22 cellular contexts compared by ENCODE assay signal in genomic region chr7:158003441-158004122, GRCh38.
"Had no signal": no experiment of that assay in that cellular context is flagged by ENCODE, and none has a peak within 500 bp of the region (broad histone marks: within the 10 kb centered on the region; RNA-seq: fewer than 3 reads in every experiment).

No MANE protein-coding gene starts in this region.

- H3K36me3 ChIP-seq: heart left ventricle, pancreas, prostate gland, suprapubic skin, tibial nerve, upper lobe of left lung had no signal

- H3K9me3 ChIP-seq: heart left ventricle, mucosa of descending colon, pancreas, prostate gland, suprapubic skin, tibial nerve, upper lobe of left lung had no signal

- ATAC-seq: heart left ventricle; left cardiac atrium; left lobe of liver; mucosa of descending colon; naive thymus-derived CD4-positive, alpha-beta T cell; natural killer cell treated with Interleukin-12 subunit alpha and Interleukin-12 subunit beta and Interleukin-15 and Interleukin-18, amount 100 ng/mL, for 72 hours; pancreas; right cardiac atrium; stimulated activated effector memory CD8-positive, alpha-beta T cell treated with anti-CD3 and anti-CD28 coated beads, Interleukin-12 subunit alpha, Interleukin-12 subunit beta, amount 100 ng/mL, for 72 hours had no signal

- H3K4me3 ChIP-seq: lung, mucosa of descending colon, pancreas, prostate gland, skin epidermis, suprapubic skin, tibial nerve, upper lobe of left lung had no signal

- H3K4me1 ChIP-seq: pancreas, prostate gland, tibial nerve, upper lobe of left lung had no signal

- H3K27me3 ChIP-seq: pancreas, tibial nerve, upper lobe of left lung had no signal

- DNase-seq: islet precursor cell; kidney glomerular epithelial cell; left cardiac atrium; midbrain; mucosa of descending colon; naive thymus-derived CD4-positive, alpha-beta T cell; nucleus accumbens; retina; right cardiac atrium; stimulated activated CD4-positive, alpha-beta T cell treated with anti-CD3 and anti-CD28 coated beads, Interleukin-4, amount 100 ng/mL, for 24 hours; stimulated activated naive CD4-positive, alpha-beta T cell; upper lobe of left lung had no signal

- H3K27ac ChIP-seq: pancreas, prostate gland, skin epidermis, suprapubic skin, tibial nerve, upper lobe of left lung had no signal

- FAIRE-seq: pancreas had no signal
